10 cellular contexts compared by ENCODE assay signal in genomic region chr17:45234641-45235040, GRCh38. TPM values are rescaled to one million over a fixed set of nuclear protein-coding genes. Genes with fewer than 3 reads are reported as not detected.
DNase-seq lines count a peak whose midpoint lies in the region; ATAC-seq, FAIRE-seq and TF ChIP-seq lines count a peak whose summit lies in the region.
"Had no signal": no experiment of that assay in that cellular context is flagged by ENCODE, and none has a peak within 500 bp of the region (broad histone marks: within the 10 kb centered on the region; RNA-seq: fewer than 3 reads in every experiment).

No MANE protein-coding gene starts in this region.

- H2BK20ac ChIP-seq in H1 (ENCODE audit: low read length): no peak overlapping the region

- no peak for FAIRE-seq in H1 (lab: Jason Lieb, UNC)

- no peak overlapping the region for H3K14ac ChIP-seq in H1 (ENCODE audit: insufficient read length)

- WGBS in H1 (ENCODE audit: extremely low coverage in 1 of 2, insufficient coverage in 1 of 2, insufficient read length in 1 of 2, insufficient replicate concordance in 2 of 2, low coverage in 1 of 2, low lambda C conversion rate in 2 of 2, missing lambda C conversion rate in 1 of 2), 2 experiments: 18% methylated on average over 4 of the region's 5 CpGs; no CpG with 5 or more reads in 1 of the 2 experiments

- no peaks in the 10 kb centered on the region for H3K9me3 ChIP-seq in CD4-positive, alpha-beta T cell (ENCODE audit: control insufficient read depth, low read length)
- no peaks in the 10 kb centered on the region for H3K9me3 ChIP-seq in H1 (ENCODE audit: insufficient read depth in 2 of 2, low read depth in 1 of 2, low read length in 1 of 2)
- H3K9me3 ChIP-seq: thoracic aorta had no signal

- no peaks in the 10 kb centered on the region for H3K27me3 ChIP-seq in CD4-positive, alpha-beta T cell (ENCODE audit: control insufficient read depth, insufficient read depth, low read length)
- H3K27me3 ChIP-seq in H1 (replicated peaks in 1 of 4; ENCODE audit: control insufficient read depth in 3 of 4, extremely low read depth in 1 of 4, insufficient read depth in 3 of 4, low read length in 3 of 4): peaks cover 0 to 17% (median 5%) of the 10 kb centered on the region in 4 experiments; a peak in 4 of 7 replicates

- H4K20me1 ChIP-seq in H1 (replicated peaks in 1 of 2; ENCODE audit: control insufficient read depth in 1 of 2, insufficient read depth in 2 of 2, low read length in 2 of 2): peaks cover 0 to 3% of the 10 kb centered on the region in 2 experiments

- peak; percentile 77 for ATAC-seq in CD4-positive, alpha-beta T cell (ENCODE audit: poor library complexity)
- peak; percentile 57 for ATAC-seq in SK-N-SH treated with all-trans-retinoic acid at 6 μM for 48 hours
- no peak for ATAC-seq in HG02571 (IDR thresholded peaks at IDR 0.05; ENCODE audit: unreplicated experiment)
- ATAC-seq in GM21447 (IDR thresholded peaks at IDR 0.05; ENCODE audit: unreplicated experiment): no peak

- H2BK15ac ChIP-seq in H1 (ENCODE audit: low read length): no peak overlapping the region

- no peak overlapping the region for H4K91ac ChIP-seq in H1 (replicated peaks; ENCODE audit: insufficient read length, low read length)

- H2BK5ac ChIP-seq in H1 (ENCODE audit: low read depth, low read length): no peak overlapping the region

- H3K79me2 ChIP-seq in H1 (ENCODE audit: control insufficient read depth in 1 of 2, insufficient read depth in 2 of 2, low read length in 2 of 2): no peaks in the 10 kb centered on the region

- H3K56ac ChIP-seq in H1 (replicated peaks; ENCODE audit: insufficient read length, low read depth, low read length): no peak overlapping the region

- H2BK120ac ChIP-seq in H1 (replicated peaks; ENCODE audit: low read depth, low read length): no peak overlapping the region

- no peak overlapping the region for H3K9ac ChIP-seq in H1 (replicated peaks in 1 of 4; ENCODE audit: extremely low read depth in 1 of 4, low read depth in 3 of 4, low read length in 3 of 4)

- H3K9me3 Mint-ChIP-seq in CD4-positive, alpha-beta T cell: no peaks in the 10 kb centered on the region
- no peaks in the 10 kb centered on the region for H3K9me3 Mint-ChIP-seq in MCF 10A (ENCODE audit: unreplicated experiment)

- intact Hi-C loops in CD4-positive, alpha-beta T cell (cut with DNase I, micrococcal nuclease): loop anchor here (1.0 to 2.0 kb wide), 4 partner anchors 15 to 151 kb away; no protein-coding TSS in a partner anchor
- intact Hi-C loops in MCF 10A (cut with micrococcal nuclease): loop anchor here (1.0 kb wide), 2 partner anchors 15 to 99 kb away; partner anchors contain the start of gene ACBD4

- TF ChIP-seq POLR2A in H1 (IDR thresholded peaks at IDR 0.05; ENCODE audit: control extremely low read depth in 1 of 2, low read depth in 2 of 2, low read length in 2 of 2): no peak

- POLR2A ChIA-PET in CD4-positive, alpha-beta T cell (lab: Charles Lee): interaction anchor here (0.6 to 12.1 kb wide), 5 partner anchors 9 to 74 kb away, joined by 3 to 262 read pairs (median 5); partner anchors contain the start of genes FMNL1 and HEXIM2
- POLR2A ChIA-PET in HEK293T (lab: Yijun Ruan, JAX) (interaction anchor here (0.7 to 2.0 kb wide), 2 partner anchors 73 to 82 kb away, joined by 4 read pairs; partner anchors contain the start of genes HEXIM2 and MAP3K14), H1 (lab: Charles Lee; ENCODE audit: partially characterized antibody) (interaction anchor here (1.2 to 2.3 kb wide), 4 partner anchors 9 to 86 kb away, joined by 4 to 10 read pairs (median 6); partner anchors contain the start of gene HEXIM1), MCF 10A (lab: Yijun Ruan, JAX) (interaction anchor here (1.7 kb wide), 1 partner anchor 87 kb away, joined by 8 read pairs; the partner anchor contains the start of gene HEXIM1)

- peaks cover 3 to 17% (median 7%) of the 10 kb centered on the region in 4 experiments; a peak in 6 of 7 replicates for H3K4me1 ChIP-seq in H1 (replicated peaks in 1 of 4; ENCODE audit: control insufficient read depth in 3 of 4, insufficient read depth in 4 of 4, low read length in 3 of 4)

- peak in 7 of 10 experiments; percentile 42 to 60 (median 51) for DNase-seq in CD4-positive, alpha-beta T cell
- DNase-seq in HEK293T (ENCODE audit: extremely low spot score) (peak; percentile 49), H1 (ENCODE audit: low read depth in 1 of 2, low spot score in 2 of 2) (peak in 1 of 2 experiments; percentile 73), MCF 10A (ENCODE audit: unreplicated experiment) (no peak)
- peak; percentile 47 for DNase-seq in stimulated activated naive CD4-positive, alpha-beta T cell treated with Interleukin-2 at 50 U/mL for 16 hours (lab: John Stamatoyannopoulos, UW)

- no peak overlapping the region; a peak in 1 of 4 replicates for H3K4me2 ChIP-seq in H1 (ENCODE audit: insufficient read depth in 1 of 2, low read depth in 2 of 2, low read length in 2 of 2)

- no peaks in the 10 kb centered on the region for H3K36me3 ChIP-seq in H1 (ENCODE audit: control insufficient read depth in 2 of 4, insufficient read depth in 4 of 4, low read length in 3 of 4)
- H3K36me3 ChIP-seq: thoracic aorta had no signal

- TF ChIP-seq RAD21 in H1 (IDR thresholded peaks at IDR 0.05 in 1 of 2, conservative IDR thresholded peaks at IDR 0.05 in 1 of 2; ENCODE audit: low read depth in 2 of 2, low read length in 2 of 2): peak; percentile 62 to 68

- no peak overlapping the region for H2AK5ac ChIP-seq in H1 (ENCODE audit: low read depth, low read length)

- no peak overlapping the region for H3K23ac ChIP-seq in H1 (ENCODE audit: insufficient read length)

- H2AFZ ChIP-seq in H1 (ENCODE audit: low read length): no peak overlapping the region

- no peak overlapping the region for H3K18ac ChIP-seq in H1 (ENCODE audit: extremely low read depth, low read length)

- peak overlapping the region; percentile 41 for H3K27ac ChIP-seq in CD4-positive, alpha-beta T cell (ENCODE audit: low read depth, low read length)
- no peak overlapping the region for H3K27ac ChIP-seq in H1 (ENCODE audit: low read depth, low read length)
- H3K27ac ChIP-seq: thoracic aorta had no signal

- no peak overlapping the region for H4K8ac ChIP-seq in H1 (ENCODE audit: extremely low read depth, insufficient read depth, low read length)

- H3K4me3 ChIP-seq in H1 (ENCODE audit: extremely low read depth in 1 of 4, insufficient read depth in 2 of 4, low read depth in 3 of 4, low read length in 4 of 4): no peak overlapping the region
- H3K4me3 ChIP-seq: thoracic aorta had no signal

- H4K5ac ChIP-seq in H1 (ENCODE audit: insufficient read length, low read depth, low read length): no peak overlapping the region

- no peak overlapping the region for H3K4ac ChIP-seq in H1 (replicated peaks; ENCODE audit: insufficient read length, low read depth, low read length)

- TF ChIP-seq EP300 in H1 (IDR thresholded peaks at IDR 0.05; ENCODE audit: borderline replicate concordance in 1 of 2, low read depth in 2 of 2, low read length in 2 of 2): no peak

- no peak overlapping the region for H3K4me3 Mint-ChIP-seq in CD4-positive, alpha-beta T cell
- no peak overlapping the region for H3K4me3 Mint-ChIP-seq in MCF 10A (ENCODE audit: unreplicated experiment)

- peaks cover 71% of the 10 kb centered on the region for H3K36me3 Mint-ChIP-seq in CD4-positive, alpha-beta T cell (ENCODE audit: low read depth)
- no peaks in the 10 kb centered on the region for H3K36me3 Mint-ChIP-seq in MCF 10A (ENCODE audit: insufficient read depth, unreplicated experiment)

- H3K27me3 Mint-ChIP-seq in CD4-positive, alpha-beta T cell: no peaks in the 10 kb centered on the region
- no peaks in the 10 kb centered on the region for H3K27me3 Mint-ChIP-seq in MCF 10A (ENCODE audit: insufficient read depth, unreplicated experiment)

- H3K79me1 ChIP-seq in H1 (ENCODE audit: low read depth, low read length): no peaks in the 10 kb centered on the region

- no peaks in the 10 kb centered on the region for H3K23me2 ChIP-seq in H1 (ENCODE audit: low read depth, low read length)

- CTCF ChIA-PET in CD4-positive, alpha-beta T cell (lab: Charles Lee): interaction anchor here (0.6 to 6.5 kb wide), 15 partner anchors 10 to 827 kb away, joined by 3 to 112 read pairs (median 6); partner anchors contain the start of genes FMNL1 and MAP3K14
- CTCF ChIA-PET in HEK293T (lab: Yijun Ruan, JAX): interaction anchor here (0.6 to 2.7 kb wide), 10 partner anchors 9 to 201 kb away, joined by 3 to 19 read pairs (median 4); partner anchors contain the start of gene ACBD4
- CTCF ChIA-PET in H1 (lab: Charles Lee; ENCODE audit: partially characterized antibody): interaction anchor here (0.6 to 22.1 kb wide), 15 partner anchors 12 to 173 kb away, joined by 3 to 362 read pairs (median 9); partner anchors contain the start of genes FMNL1, HEXIM1 and SPATA32
- CTCF ChIA-PET in MCF 10A (lab: Yijun Ruan, JAX): interaction anchor here (0.5 to 3.4 kb wide), 14 partner anchors 9 to 587 kb away, joined by 3 to 49 read pairs (median 4); partner anchors contain the start of genes FMNL1 and HEXIM2

- TF ChIP-seq CTCF in CD4-positive, alpha-beta T cell (IDR thresholded peaks at IDR 0.05): peak; percentile 65
- TF ChIP-seq CTCF in H1 (IDR thresholded peaks at IDR 0.05; ENCODE audit: control extremely low read depth in 1 of 3, insufficient read depth in 1 of 3, low read depth in 1 of 3, low read length in 3 of 3): peak; percentile 82 to 96 (median 83)
- no peak for TF ChIP-seq CTCF in MCF 10A (IDR thresholded peaks at IDR 0.05; ENCODE audit: unreplicated experiment)

- H3K27ac Mint-ChIP-seq in CD4-positive, alpha-beta T cell: peak overlapping the region; percentile 100
- H3K27ac Mint-ChIP-seq in MCF 10A (ENCODE audit: low read depth, unreplicated experiment): no peak overlapping the region

- H2BK12ac ChIP-seq in H1 (ENCODE audit: low read depth, low read length): no peak overlapping the region

- peaks cover 71% of the 10 kb centered on the region for H3K4me1 Mint-ChIP-seq in CD4-positive, alpha-beta T cell (ENCODE audit: low read depth)
- H3K4me1 Mint-ChIP-seq in MCF 10A (ENCODE audit: insufficient read depth, unreplicated experiment): peaks cover 10% of the 10 kb centered on the region

- no TSS peak for BruUV-seq in MCF 10A (replicated peaks; lab: Mats Ljungman, UMichigan)

RNA-seq across cellular contexts. Expression of gene FMNL1, which starts 13.0 kb away (rescaled TPM):
- 100 to 1,000 TPM; 378 to 387 TPM for total RNA-seq in CD4-positive, alpha-beta T cell
- 8.6 and 9.8 TPM in 2 replicates for total RNA-seq in H1 (2021; fragmentation: NEBNext Ultra II Directional; extraction: Animal tissue kit (Norgen Biotek cat#: 25700))
- 2.5 and 5.3 TPM in 2 replicates for polyA plus RNA-seq in H1 (2011; rRNA removed)
- 3.5 TPM for polyA plus RNA-seq in H1 (2011; cell fraction: cytosol; rRNA removed)
- 17.2 TPM for polyA plus RNA-seq in H1 (2011; cell fraction: nucleus; rRNA removed)
- 6.9 to 11.7 TPM (median 8.4 TPM) in 4 replicates for polyA plus RNA-seq in H1 (2012, experiment 1 of 2)
- 7.1 TPM for polyA plus RNA-seq in H1 (2012, experiment 2 of 2)
- 6.8 TPM for polyA plus RNA-seq in H1 (2013, experiment 1 of 2)
- 7.0 TPM for polyA plus RNA-seq in H1 (2013, experiment 2 of 2)
- 1.9 and 2.8 TPM in 2 replicates for polyA minus RNA-seq in H1 (2011; rRNA and poly(A)+ RNA removed)
- polyA minus RNA-seq in H1 (2011; cell fraction: cytosol; rRNA and poly(A)+ RNA removed): 3.7 TPM
- 6.9 TPM for polyA minus RNA-seq in H1 (2011; cell fraction: nucleus; rRNA and poly(A)+ RNA removed)
- 28.1 and 35.8 TPM in 2 replicates for total RNA-seq in MCF 10A (2022)

RNA-seq across cellular contexts. Expression of gene SPATA32, which starts 27.3 kb away (rescaled TPM):
- under 1 TPM; 0.20 to 0.27 TPM for total RNA-seq in CD4-positive, alpha-beta T cell
- total RNA-seq in H1 (2021; fragmentation: NEBNext Ultra II Directional; extraction: Animal tissue kit (Norgen Biotek cat#: 25700)): not detected in 2 replicates
- 0.11 and 0.24 TPM in 2 replicates for polyA plus RNA-seq in H1 (2011; rRNA removed)
- polyA plus RNA-seq in H1 (2011; cell fraction: cytosol; rRNA removed): 0.19 TPM
- polyA plus RNA-seq in H1 (2011; cell fraction: nucleus; rRNA removed): 0.31 TPM
- 0.15 to 0.52 TPM (median 0.28 TPM) in 3 of 4 replicates, not detected in the other for polyA plus RNA-seq in H1 (2012, experiment 1 of 2)
- polyA plus RNA-seq in H1 (2012, experiment 2 of 2): 0.13 TPM
- polyA plus RNA-seq in H1 (2013, experiment 1 of 2): not detected
- 0.06 TPM for polyA plus RNA-seq in H1 (2013, experiment 2 of 2)
- 0.27 and 0.38 TPM in 2 replicates for polyA minus RNA-seq in H1 (2011; rRNA and poly(A)+ RNA removed)
- not detected for polyA minus RNA-seq in H1 (2011; cell fraction: cytosol; rRNA and poly(A)+ RNA removed)
- polyA minus RNA-seq in H1 (2011; cell fraction: nucleus; rRNA and poly(A)+ RNA removed): not detected
- total RNA-seq in MCF 10A (2022): not detected in 2 replicates
- total RNA-seq: HT1080, thoracic aorta had no signal

Comparison
In these comparisons a context has a peak if more than half of its experiments do, and no peak if none do; other contexts are left out.
1. ATAC-seq: peak in CD4-positive, alpha-beta T cell (single experiment) and SK-N-SH treated with all-trans-retinoic acid at 6 μM for 48 hours (single experiment); none in HG02571 (single experiment) and GM21447 (single experiment).
2. RNA of gene FMNL1, which starts 13.0 kb away (total RNA-seq): 378 to 387 TPM in CD4-positive, alpha-beta T cell; 28.1 to 35.8 TPM in MCF 10A and 8.6 to 9.8 TPM in H1; every median in the first group is over 10 times any median in the second.